In the genomic region with DNA sequence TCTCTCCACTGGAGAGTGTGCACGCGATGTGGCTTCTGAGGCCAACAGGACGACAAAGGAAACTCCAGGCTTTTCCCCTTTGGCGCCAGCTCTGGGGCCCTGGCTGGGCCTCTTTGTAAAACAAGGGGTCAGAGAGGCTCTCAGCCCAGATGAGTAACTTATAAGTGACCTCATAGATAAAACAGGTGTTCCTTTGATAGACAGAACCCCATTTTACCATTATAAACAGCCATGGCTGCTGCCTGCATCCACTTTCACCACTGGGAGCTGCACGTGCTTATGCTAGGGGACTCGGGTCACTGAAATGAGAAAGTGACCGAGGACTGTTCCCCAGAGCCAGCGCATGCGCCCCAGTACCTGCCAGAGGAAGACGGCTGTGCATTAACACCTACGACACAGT, we compare ENCODE assay signal across 1 cellular context.
TF ChIP-seq lines count a peak whose summit lies in the region.

No MANE protein-coding gene starts in this region.

TF ChIP-seq in K562, 482 proteins besides CTCF, POLR2A, EP300 and RAD21:
- no peak for TF ChIP-seq NR1H2 (CRISPR knock-in tag; IDR thresholded peaks at IDR 0.05)
- no peak for TF ChIP-seq ARNT (IDR thresholded peaks at IDR 0.05)
- TF ChIP-seq, protein P1, sequence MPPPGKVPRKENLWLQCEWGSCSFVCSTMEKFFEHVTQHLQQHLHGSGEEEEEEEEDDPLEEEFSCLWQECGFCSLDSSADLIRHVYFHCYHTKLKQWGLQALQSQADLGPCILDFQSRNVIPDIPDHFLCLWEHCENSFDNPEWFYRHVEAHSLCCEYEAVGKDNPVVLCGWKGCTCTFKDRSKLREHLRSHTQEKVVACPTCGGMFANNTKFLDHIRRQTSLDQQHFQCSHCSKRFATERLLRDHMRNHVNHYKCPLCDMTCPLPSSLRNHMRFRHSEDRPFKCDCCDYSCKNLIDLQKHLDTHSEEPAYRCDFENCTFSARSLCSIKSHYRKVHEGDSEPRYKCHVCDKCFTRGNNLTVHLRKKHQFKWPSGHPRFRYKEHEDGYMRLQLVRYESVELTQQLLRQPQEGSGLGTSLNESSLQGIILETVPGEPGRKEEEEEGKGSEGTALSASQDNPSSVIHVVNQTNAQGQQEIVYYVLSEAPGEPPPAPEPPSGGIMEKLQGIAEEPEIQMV (tag; conservative IDR thresholded peaks at IDR 0.05; ENCODE audit: low read depth): no peak
- TF ChIP-seq ILF3 (IDR thresholded peaks at IDR 0.05; ENCODE audit: borderline replicate concordance): no peak
- TF ChIP-seq NONO (IDR thresholded peaks at IDR 0.05; ENCODE audit: low read depth in 2 of 2, low read length in 1 of 2): no peak
- no peak for TF ChIP-seq GATA2 (CRISPR knock-in tag; IDR thresholded peaks at IDR 0.05)
- no peak for TF ChIP-seq CBX1 (IDR thresholded peaks at IDR 0.05; ENCODE audit: low read depth)
- TF ChIP-seq ZNF282 (CRISPR knock-in tag; IDR thresholded peaks at IDR 0.05): no peak
- no peak for TF ChIP-seq ZNF77 (CRISPR knock-in tag; IDR thresholded peaks at IDR 0.05)
- TF ChIP-seq SAFB2 (IDR thresholded peaks at IDR 0.05; ENCODE audit: borderline replicate concordance, low read depth, low read length, severe bottlenecking): no peak
- TF ChIP-seq IRF2 (CRISPR knock-in tag; IDR thresholded peaks at IDR 0.05): no peak
- TF ChIP-seq, protein P2, sequence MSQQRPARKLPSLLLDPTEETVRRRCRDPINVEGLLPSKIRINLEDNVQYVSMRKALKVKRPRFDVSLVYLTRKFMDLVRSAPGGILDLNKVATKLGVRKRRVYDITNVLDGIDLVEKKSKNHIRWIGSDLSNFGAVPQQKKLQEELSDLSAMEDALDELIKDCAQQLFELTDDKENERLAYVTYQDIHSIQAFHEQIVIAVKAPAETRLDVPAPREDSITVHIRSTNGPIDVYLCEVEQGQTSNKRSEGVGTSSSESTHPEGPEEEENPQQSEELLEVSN (IDR thresholded peaks at IDR 0.05; ENCODE audit: borderline replicate concordance in 1 of 2, extremely low read depth in 1 of 2, insufficient read depth in 1 of 2, insufficient read length in 1 of 2, low read depth in 1 of 2, low read length in 1 of 2, poor library complexity in 1 of 2, severe bottlenecking in 1 of 2): no peak
- no peak for TF ChIP-seq RBM14 (IDR thresholded peaks at IDR 0.05; ENCODE audit: borderline replicate concordance, insufficient read depth, low read depth, low read length)
- TF ChIP-seq MAZ (CRISPR knock-in tag; conservative IDR thresholded peaks at IDR 0.05 in 1 of 2, IDR thresholded peaks at IDR 0.05 in 1 of 2): no peak
- TF ChIP-seq SMAD4 (CRISPR knock-in tag; conservative IDR thresholded peaks at IDR 0.05): no peak
- TF ChIP-seq RBM34 (IDR thresholded peaks at IDR 0.05; ENCODE audit: borderline replicate concordance, insufficient read depth, low read length): no peak
- no peak for TF ChIP-seq HNRNPUL1 (IDR thresholded peaks at IDR 0.05; ENCODE audit: low read length)
- TF ChIP-seq NEUROD1 (IDR thresholded peaks at IDR 0.05; ENCODE audit: borderline replicate concordance, low read depth, low read length, partially characterized antibody): no peak
